ENCODE assay signal across 8 cellular contexts in the genomic region with DNA sequence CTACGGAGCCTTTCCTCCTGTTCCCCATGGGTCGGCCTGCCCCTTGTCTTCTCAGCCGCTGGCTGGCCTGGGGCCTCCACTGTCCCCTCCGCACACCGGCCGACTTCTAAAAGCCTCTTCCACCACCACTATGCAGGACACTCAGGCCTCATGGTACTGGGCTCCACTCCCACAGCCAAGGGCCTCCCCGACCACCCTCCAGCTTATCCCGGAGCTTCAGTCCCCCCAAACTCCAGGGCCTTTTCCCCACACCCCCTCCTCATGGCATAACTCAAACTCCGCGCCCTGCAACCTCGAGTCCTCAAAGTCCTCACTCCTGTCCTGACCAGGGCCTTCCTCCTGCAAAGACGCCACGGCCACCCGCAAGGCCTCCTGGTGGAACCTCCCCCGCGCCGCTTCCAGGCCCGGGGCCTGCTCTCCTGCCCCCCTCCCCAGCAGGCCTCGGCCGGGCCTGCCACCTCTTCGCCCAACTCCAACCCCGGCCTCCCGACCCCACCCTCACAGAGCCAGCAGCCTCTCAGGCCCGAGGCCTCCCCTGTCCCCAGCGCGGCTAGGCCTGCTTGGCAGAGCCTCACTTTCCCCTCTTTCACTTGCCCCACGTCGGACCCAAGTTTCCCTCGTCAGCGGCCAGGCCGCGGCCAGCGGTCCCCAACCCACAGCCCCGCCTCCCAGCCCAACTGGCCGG. TPM values are rescaled to one million over a fixed set of nuclear protein-coding genes. Genes with fewer than 3 reads are reported as not detected.
DNase-seq lines count a peak whose midpoint lies in the region; TF ChIP-seq lines count a peak whose summit lies in the region.

No MANE protein-coding gene starts in this region.

- H3K27ac Mint-ChIP-seq in activated naive CD4-positive, alpha-beta T cell treated with anti-CD3 and anti-CD28 coated beads, Interleukin-2, amount 10 ng/mL, durations not matched to agents 7 days and 5 days = peak overlapping the region; percentile 98

- peaks cover 43% of the 10 kb centered on the region for H3K36me3 ChIP-seq in OCI-LY7 (ENCODE audit: insufficient read depth, low read length)

- intact Hi-C loops in OCI-LY7 (cut with micrococcal nuclease; ENCODE audit: unreplicated experiment) = loop anchor here (1.0 to 2.0 kb wide), 3 partner anchors 31 to 47 kb away; a partner anchor contains a TSS

- H3K9me3 ChIP-seq in OCI-LY7 (ENCODE audit: low read length) = no peaks in the 10 kb centered on the region

- peaks cover 23% of the 10 kb centered on the region for H3K4me1 ChIP-seq in OCI-LY7 (ENCODE audit: insufficient read depth, low read length, poor library complexity, severe bottlenecking)

- peaks cover 59% of the 10 kb centered on the region for H3K79me2 ChIP-seq in OCI-LY7 (ENCODE audit: insufficient read depth, low read depth, low read length)

- H3K36me3 Mint-ChIP-seq in activated naive CD4-positive, alpha-beta T cell treated with anti-CD3 and anti-CD28 coated beads, Interleukin-2, amount 10 ng/mL, durations not matched to agents 7 days and 5 days = peaks cover 30% of the 10 kb centered on the region

- peaks cover 4% of the 10 kb centered on the region for H3K27me3 Mint-ChIP-seq in activated naive CD4-positive, alpha-beta T cell treated with anti-CD3 and anti-CD28 coated beads, Interleukin-2, amount 10 ng/mL, durations not matched to agents 7 days and 5 days

- H3K4me3 Mint-ChIP-seq in activated naive CD4-positive, alpha-beta T cell treated with anti-CD3 and anti-CD28 coated beads, Interleukin-2, amount 10 ng/mL, durations not matched to agents 7 days and 5 days = peak overlapping the region; percentile 92

- no peak overlapping the region for H2AFZ ChIP-seq in OCI-LY7 (ENCODE audit: low read length)

- no TSS peak for BruUV-seq in OCI-LY7 (replicated peaks; lab: Mats Ljungman, UMichigan)

- POLR2A ChIA-PET in OCI-LY7 (lab: Charles Lee) = no interaction called here

- TF ChIP-seq CTCF in OCI-LY7 (conservative IDR thresholded peaks at IDR 0.05; ENCODE audit: low read length) = no peak

- peak overlapping the region; percentile 76 for H3K27ac ChIP-seq in OCI-LY7 (ENCODE audit: low read depth, low read length, poor library complexity, severe bottlenecking)

- peaks cover 36% of the 10 kb centered on the region for H3K4me1 Mint-ChIP-seq in activated naive CD4-positive, alpha-beta T cell treated with anti-CD3 and anti-CD28 coated beads, Interleukin-2, amount 10 ng/mL, durations not matched to agents 7 days and 5 days

- H3K9me3 Mint-ChIP-seq in activated naive CD4-positive, alpha-beta T cell treated with anti-CD3 and anti-CD28 coated beads, Interleukin-2, amount 10 ng/mL, durations not matched to agents 7 days and 5 days = no peaks in the 10 kb centered on the region

- H3K4me2 ChIP-seq in OCI-LY7 (ENCODE audit: low read length) = peak overlapping the region; percentile 72

- CTCF ChIA-PET in activated naive CD4-positive, alpha-beta T cell treated with anti-CD3 and anti-CD28 coated beads, Interleukin-2, amount 10 ng/mL, durations not matched to agents 7 days and 5 days (lab: Charles Lee) = no interaction called here
- CTCF ChIA-PET in OCI-LY7 (lab: Charles Lee; ENCODE audit: unreplicated experiment) = no interaction called here

- peak overlapping the region; percentile 95 for H3K4me3 ChIP-seq in OCI-LY7 (ENCODE audit: low read depth, low read length, poor library complexity, severe bottlenecking)

- no peaks in the 10 kb centered on the region for H3K9me2 ChIP-seq in OCI-LY7 (ENCODE audit: insufficient read depth, low read length)

- H4K20me1 ChIP-seq in OCI-LY7 (ENCODE audit: insufficient read depth, low read length) = peaks cover 13% of the 10 kb centered on the region

- DNase-seq in activated naive CD4-positive, alpha-beta T cell treated with anti-CD3 and anti-CD28 coated beads, Interleukin-2, amount 10 ng/mL, durations not matched to agents 7 days and 5 days = peak; percentile 59
- DNase-seq in activated naive CD4-positive, alpha-beta T cell (lab: John Stamatoyannopoulos, UW) = no peak
- DNase-seq in OCI-LY7 (ENCODE audit: low spot score) = no peak
- DNase-seq in brain pericyte (ENCODE audit: low read depth, low spot score) = peak; percentile 3
- DNase-seq in islet precursor cell = peak; percentile 75
- DNase-seq in stimulated activated CD4-positive, alpha-beta T cell treated with anti-CD3 and anti-CD28 coated beads, Interleukin-15, amount 100 ng/mL, for 24 hours = peak; percentile 55
- DNase-seq in H4 (ENCODE audit: low spot score) = no peak
- no peak for DNase-seq in NAMALWA (ENCODE audit: low spot score)

RNA-seq across cellular contexts. Expression of a gene that starts 1.9 kb away (rescaled TPM):
- total RNA-seq in OCI-LY7 (2014; rRNA removed; shearing (Covaris generic)) = 24.1 and 36.8 TPM in 2 replicates
- total RNA-seq in OCI-LY7 (2022) = 43.7 and 48.8 TPM in 2 replicates
- total RNA-seq in H4 (2014; rRNA removed; shearing (Covaris generic)) = 65.0 and 88.5 TPM in 2 replicates

RNA-seq across cellular contexts. Expression of a gene that starts 1.9 kb away (rescaled TPM):
- 693 and 1,106 TPM in 2 replicates for total RNA-seq in OCI-LY7 (2014; rRNA removed; shearing (Covaris generic))
- total RNA-seq in OCI-LY7 (2022) = 450 and 489 TPM in 2 replicates
- total RNA-seq in H4 (2014; rRNA removed; shearing (Covaris generic)) = 1,107 and 1,124 TPM in 2 replicates

RNA-seq across cellular contexts. Expression of a gene that starts 39.1 kb away (rescaled TPM):
- total RNA-seq in OCI-LY7 (2014; rRNA removed; shearing (Covaris generic)) = 13.2 and 26.6 TPM in 2 replicates
- total RNA-seq in OCI-LY7 (2022) = 29.8 and 33.5 TPM in 2 replicates
- total RNA-seq in H4 (2014; rRNA removed; shearing (Covaris generic)) = 15.0 and 17.1 TPM in 2 replicates

RNA-seq across cellular contexts. Expression of a gene that starts 54.0 kb away (rescaled TPM):
- 53.3 and 62.6 TPM in 2 replicates for total RNA-seq in OCI-LY7 (2014; rRNA removed; shearing (Covaris generic))
- 78.5 and 84.6 TPM in 2 replicates for total RNA-seq in OCI-LY7 (2022)
- 13.9 and 14.4 TPM in 2 replicates for total RNA-seq in H4 (2014; rRNA removed; shearing (Covaris generic))

Comparison
In these comparisons a context has a peak if more than half of its experiments do, and no peak if none do; other contexts are left out.
1. DNase-seq: peak in activated naive CD4-positive, alpha-beta T cell treated with anti-CD3 and anti-CD28 coated beads, Interleukin-2, amount 10 ng/mL, durations not matched to agents 7 days and 5 days (single experiment), brain pericyte (single experiment), islet precursor cell (single experiment) and stimulated activated CD4-positive, alpha-beta T cell treated with anti-CD3 and anti-CD28 coated beads, Interleukin-15, amount 100 ng/mL, for 24 hours (single experiment); none in activated naive CD4-positive, alpha-beta T cell (0 of 4), OCI-LY7 (single experiment), H4 (single experiment) and NAMALWA (single experiment).